Comparison of ENCODE assay signal across 1 cellular context in the genomic region with DNA sequence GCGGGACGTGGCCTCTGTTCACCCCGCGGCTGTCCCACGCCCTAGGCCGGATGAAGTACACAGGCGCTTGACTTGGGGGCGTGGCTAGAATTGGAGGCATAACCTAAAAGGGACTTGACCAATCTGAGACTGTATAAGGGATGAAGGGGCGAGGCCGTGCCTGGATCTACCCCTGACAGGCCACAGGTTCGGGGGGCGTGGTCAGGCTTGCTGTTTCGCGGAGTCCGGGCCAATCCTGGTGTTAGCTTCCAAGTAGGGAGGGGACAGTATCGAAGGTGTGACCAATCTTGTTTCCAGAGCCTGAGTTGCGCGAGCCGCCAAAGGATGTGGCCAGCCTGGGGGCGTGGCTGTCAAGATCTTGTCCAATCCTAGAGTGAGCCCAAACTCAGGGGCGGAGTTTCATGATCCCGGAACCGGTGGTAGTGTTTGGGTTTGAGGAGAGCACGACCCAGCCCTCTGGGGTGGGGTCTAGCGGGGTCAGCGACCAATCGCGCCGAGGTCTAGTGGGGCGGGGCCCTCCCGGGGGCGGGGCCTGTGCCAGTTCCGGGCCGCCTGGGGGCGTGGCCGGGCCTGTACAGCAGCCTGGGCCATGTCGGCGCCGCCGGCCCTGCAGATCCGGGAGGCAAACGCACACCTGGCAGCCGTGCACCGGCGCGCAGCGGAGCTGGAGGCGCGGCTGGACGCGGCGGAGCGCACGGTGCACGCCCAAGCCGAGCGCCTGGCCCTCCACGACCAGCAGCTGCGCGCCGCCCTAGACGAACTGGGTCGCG.
TF ChIP-seq lines count a peak whose summit lies in the region.

A gene with protein sequence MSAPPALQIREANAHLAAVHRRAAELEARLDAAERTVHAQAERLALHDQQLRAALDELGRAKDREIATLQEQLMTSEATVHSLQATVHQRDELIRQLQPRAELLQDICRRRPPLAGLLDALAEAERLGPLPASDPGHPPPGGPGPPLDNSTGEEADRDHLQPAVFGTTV (plus strand): TSS at position 571 of the 770 bp plus-strand sequence. CDS start 19 bp downstream, at position 590.

TF ChIP-seq in H1, 55 proteins besides CTCF, POLR2A, EP300 and RAD21:
- no peak for TF ChIP-seq NANOG (IDR thresholded peaks at IDR 0.05; ENCODE audit: insufficient read depth, low read depth, low read length, poor library complexity, severe bottlenecking)
- TF ChIP-seq BACH1 (IDR thresholded peaks at IDR 0.05; ENCODE audit: low read length) = no peak
- TF ChIP-seq EGR1 (IDR thresholded peaks at IDR 0.05; ENCODE audit: borderline replicate concordance, low read depth, low read length) = no peak
- TF ChIP-seq RXRA (IDR thresholded peaks at IDR 0.05; ENCODE audit: insufficient read depth, low read depth, low read length) = no peak
- TF ChIP-seq EZH2 (IDR thresholded peaks at IDR 0.05; ENCODE audit: low read depth, low read length, severe bottlenecking) = no peak
- TF ChIP-seq SP2 (IDR thresholded peaks at IDR 0.05; ENCODE audit: low read length) = peak; percentile 7; the same call in 1 of the 2 replicates
- no peak for TF ChIP-seq CBX5 (IDR thresholded peaks at IDR 0.05; ENCODE audit: low read depth, low read length)
- TF ChIP-seq ZNF274 (IDR thresholded peaks at IDR 0.05; ENCODE audit: borderline replicate concordance, extremely low read depth, low read length) = no peak
- no peak for TF ChIP-seq SIRT6 (IDR thresholded peaks at IDR 0.05; ENCODE audit: low read length)
- peak; percentile 67; the same call in 1 of the 2 replicates for TF ChIP-seq SP1 (IDR thresholded peaks at IDR 0.05; ENCODE audit: low read depth, low read length)
- TF ChIP-seq SRF (IDR thresholded peaks at IDR 0.05; ENCODE audit: low read depth, low read length) = no peak
- TF ChIP-seq TAF7 (optimal IDR thresholded peaks at IDR 0.05; ENCODE audit: borderline replicate concordance, low read depth, low read length) = peak; percentile 72
- no peak for TF ChIP-seq JUN (IDR thresholded peaks at IDR 0.05; ENCODE audit: low read depth, low read length)
- no peak for TF ChIP-seq CHD1 (IDR thresholded peaks at IDR 0.05; ENCODE audit: low read depth, low read length)
- no peak for TF ChIP-seq CTBP2 (IDR thresholded peaks at IDR 0.05; ENCODE audit: borderline replicate concordance, insufficient read depth, insufficient read length, low read length)
- TF ChIP-seq YY1 (IDR thresholded peaks at IDR 0.05; ENCODE audit: low read depth, low read length) = no peak
- no peak for TF ChIP-seq CEBPB (IDR thresholded peaks at IDR 0.05; ENCODE audit: low read depth, low read length)
- TF ChIP-seq CREB1 (IDR thresholded peaks at IDR 0.05) = no peak
- no peak for TF ChIP-seq CBX8 (IDR thresholded peaks at IDR 0.05; ENCODE audit: borderline replicate concordance, low read depth, low read length)
- TF ChIP-seq TEAD4 (IDR thresholded peaks at IDR 0.05; ENCODE audit: low read depth, low read length) = no peak
- TF ChIP-seq, protein P1, sequence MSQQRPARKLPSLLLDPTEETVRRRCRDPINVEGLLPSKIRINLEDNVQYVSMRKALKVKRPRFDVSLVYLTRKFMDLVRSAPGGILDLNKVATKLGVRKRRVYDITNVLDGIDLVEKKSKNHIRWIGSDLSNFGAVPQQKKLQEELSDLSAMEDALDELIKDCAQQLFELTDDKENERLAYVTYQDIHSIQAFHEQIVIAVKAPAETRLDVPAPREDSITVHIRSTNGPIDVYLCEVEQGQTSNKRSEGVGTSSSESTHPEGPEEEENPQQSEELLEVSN (IDR thresholded peaks at IDR 0.05) = 0 out of 2 replicates have a peak, but pooled peaks have one; percentile 9
- TF ChIP-seq SP4 (IDR thresholded peaks at IDR 0.05; ENCODE audit: low read length) = no peak
- TF ChIP-seq SIX5 (IDR thresholded peaks at IDR 0.05; ENCODE audit: low read depth, low read length) = no peak
- TF ChIP-seq HDAC6 (IDR thresholded peaks at IDR 0.05; ENCODE audit: low read depth, low read length) = no peak
- TF ChIP-seq MAFK (IDR thresholded peaks at IDR 0.05; ENCODE audit: low read depth, low read length) = no peak
- TF ChIP-seq HDAC2 (IDR thresholded peaks at IDR 0.05; ENCODE audit: borderline replicate concordance in 1 of 2, low read depth in 2 of 2, low read length in 2 of 2) = no peak
- TF ChIP-seq, protein P2, sequence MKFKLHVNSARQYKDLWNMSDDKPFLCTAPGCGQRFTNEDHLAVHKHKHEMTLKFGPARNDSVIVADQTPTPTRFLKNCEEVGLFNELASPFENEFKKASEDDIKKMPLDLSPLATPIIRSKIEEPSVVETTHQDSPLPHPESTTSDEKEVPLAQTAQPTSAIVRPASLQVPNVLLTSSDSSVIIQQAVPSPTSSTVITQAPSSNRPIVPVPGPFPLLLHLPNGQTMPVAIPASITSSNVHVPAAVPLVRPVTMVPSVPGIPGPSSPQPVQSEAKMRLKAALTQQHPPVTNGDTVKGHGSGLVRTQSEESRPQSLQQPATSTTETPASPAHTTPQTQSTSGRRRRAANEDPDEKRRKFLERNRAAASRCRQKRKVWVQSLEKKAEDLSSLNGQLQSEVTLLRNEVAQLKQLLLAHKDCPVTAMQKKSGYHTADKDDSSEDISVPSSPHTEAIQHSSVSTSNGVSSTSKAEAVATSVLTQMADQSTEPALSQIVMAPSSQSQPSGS (IDR thresholded peaks at IDR 0.05; ENCODE audit: low read length) = no peak
- peak; percentile 17 to 51; a peak in 1 of 4 replicates for TF ChIP-seq SIN3A (conservative IDR thresholded peaks at IDR 0.05 in 1 of 2, IDR thresholded peaks at IDR 0.05 in 1 of 2; ENCODE audit: low read depth in 1 of 2, low read length in 2 of 2)
- no peak for TF ChIP-seq BRCA1 (IDR thresholded peaks at IDR 0.05; ENCODE audit: low read depth, low read length)
- TF ChIP-seq PHF8 (conservative IDR thresholded peaks at IDR 0.05; ENCODE audit: low read depth, low read length) = 0 out of 2 replicates have a peak, but pooled peaks have one; percentile 28
- TF ChIP-seq BCL11A (IDR thresholded peaks at IDR 0.05; ENCODE audit: low read depth in 2 of 2, low read length in 2 of 2) = no peak
- peak; percentile 44 for TF ChIP-seq NRF1 (IDR thresholded peaks at IDR 0.05; ENCODE audit: low read depth, low read length)
- TF ChIP-seq KDM4A (IDR thresholded peaks at IDR 0.05; ENCODE audit: low read depth, low read length, severe bottlenecking) = peak; percentile 43
- TF ChIP-seq SAP30 (IDR thresholded peaks at IDR 0.05; ENCODE audit: insufficient read depth, insufficient replicate concordance, low read length) = no peak
- TF ChIP-seq, protein P3, sequence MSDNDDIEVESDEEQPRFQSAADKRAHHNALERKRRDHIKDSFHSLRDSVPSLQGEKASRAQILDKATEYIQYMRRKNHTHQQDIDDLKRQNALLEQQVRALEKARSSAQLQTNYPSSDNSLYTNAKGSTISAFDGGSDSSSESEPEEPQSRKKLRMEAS (IDR thresholded peaks at IDR 0.05) = peak; percentile 9; the same call in 1 of the 2 replicates
- TF ChIP-seq, protein P4, sequence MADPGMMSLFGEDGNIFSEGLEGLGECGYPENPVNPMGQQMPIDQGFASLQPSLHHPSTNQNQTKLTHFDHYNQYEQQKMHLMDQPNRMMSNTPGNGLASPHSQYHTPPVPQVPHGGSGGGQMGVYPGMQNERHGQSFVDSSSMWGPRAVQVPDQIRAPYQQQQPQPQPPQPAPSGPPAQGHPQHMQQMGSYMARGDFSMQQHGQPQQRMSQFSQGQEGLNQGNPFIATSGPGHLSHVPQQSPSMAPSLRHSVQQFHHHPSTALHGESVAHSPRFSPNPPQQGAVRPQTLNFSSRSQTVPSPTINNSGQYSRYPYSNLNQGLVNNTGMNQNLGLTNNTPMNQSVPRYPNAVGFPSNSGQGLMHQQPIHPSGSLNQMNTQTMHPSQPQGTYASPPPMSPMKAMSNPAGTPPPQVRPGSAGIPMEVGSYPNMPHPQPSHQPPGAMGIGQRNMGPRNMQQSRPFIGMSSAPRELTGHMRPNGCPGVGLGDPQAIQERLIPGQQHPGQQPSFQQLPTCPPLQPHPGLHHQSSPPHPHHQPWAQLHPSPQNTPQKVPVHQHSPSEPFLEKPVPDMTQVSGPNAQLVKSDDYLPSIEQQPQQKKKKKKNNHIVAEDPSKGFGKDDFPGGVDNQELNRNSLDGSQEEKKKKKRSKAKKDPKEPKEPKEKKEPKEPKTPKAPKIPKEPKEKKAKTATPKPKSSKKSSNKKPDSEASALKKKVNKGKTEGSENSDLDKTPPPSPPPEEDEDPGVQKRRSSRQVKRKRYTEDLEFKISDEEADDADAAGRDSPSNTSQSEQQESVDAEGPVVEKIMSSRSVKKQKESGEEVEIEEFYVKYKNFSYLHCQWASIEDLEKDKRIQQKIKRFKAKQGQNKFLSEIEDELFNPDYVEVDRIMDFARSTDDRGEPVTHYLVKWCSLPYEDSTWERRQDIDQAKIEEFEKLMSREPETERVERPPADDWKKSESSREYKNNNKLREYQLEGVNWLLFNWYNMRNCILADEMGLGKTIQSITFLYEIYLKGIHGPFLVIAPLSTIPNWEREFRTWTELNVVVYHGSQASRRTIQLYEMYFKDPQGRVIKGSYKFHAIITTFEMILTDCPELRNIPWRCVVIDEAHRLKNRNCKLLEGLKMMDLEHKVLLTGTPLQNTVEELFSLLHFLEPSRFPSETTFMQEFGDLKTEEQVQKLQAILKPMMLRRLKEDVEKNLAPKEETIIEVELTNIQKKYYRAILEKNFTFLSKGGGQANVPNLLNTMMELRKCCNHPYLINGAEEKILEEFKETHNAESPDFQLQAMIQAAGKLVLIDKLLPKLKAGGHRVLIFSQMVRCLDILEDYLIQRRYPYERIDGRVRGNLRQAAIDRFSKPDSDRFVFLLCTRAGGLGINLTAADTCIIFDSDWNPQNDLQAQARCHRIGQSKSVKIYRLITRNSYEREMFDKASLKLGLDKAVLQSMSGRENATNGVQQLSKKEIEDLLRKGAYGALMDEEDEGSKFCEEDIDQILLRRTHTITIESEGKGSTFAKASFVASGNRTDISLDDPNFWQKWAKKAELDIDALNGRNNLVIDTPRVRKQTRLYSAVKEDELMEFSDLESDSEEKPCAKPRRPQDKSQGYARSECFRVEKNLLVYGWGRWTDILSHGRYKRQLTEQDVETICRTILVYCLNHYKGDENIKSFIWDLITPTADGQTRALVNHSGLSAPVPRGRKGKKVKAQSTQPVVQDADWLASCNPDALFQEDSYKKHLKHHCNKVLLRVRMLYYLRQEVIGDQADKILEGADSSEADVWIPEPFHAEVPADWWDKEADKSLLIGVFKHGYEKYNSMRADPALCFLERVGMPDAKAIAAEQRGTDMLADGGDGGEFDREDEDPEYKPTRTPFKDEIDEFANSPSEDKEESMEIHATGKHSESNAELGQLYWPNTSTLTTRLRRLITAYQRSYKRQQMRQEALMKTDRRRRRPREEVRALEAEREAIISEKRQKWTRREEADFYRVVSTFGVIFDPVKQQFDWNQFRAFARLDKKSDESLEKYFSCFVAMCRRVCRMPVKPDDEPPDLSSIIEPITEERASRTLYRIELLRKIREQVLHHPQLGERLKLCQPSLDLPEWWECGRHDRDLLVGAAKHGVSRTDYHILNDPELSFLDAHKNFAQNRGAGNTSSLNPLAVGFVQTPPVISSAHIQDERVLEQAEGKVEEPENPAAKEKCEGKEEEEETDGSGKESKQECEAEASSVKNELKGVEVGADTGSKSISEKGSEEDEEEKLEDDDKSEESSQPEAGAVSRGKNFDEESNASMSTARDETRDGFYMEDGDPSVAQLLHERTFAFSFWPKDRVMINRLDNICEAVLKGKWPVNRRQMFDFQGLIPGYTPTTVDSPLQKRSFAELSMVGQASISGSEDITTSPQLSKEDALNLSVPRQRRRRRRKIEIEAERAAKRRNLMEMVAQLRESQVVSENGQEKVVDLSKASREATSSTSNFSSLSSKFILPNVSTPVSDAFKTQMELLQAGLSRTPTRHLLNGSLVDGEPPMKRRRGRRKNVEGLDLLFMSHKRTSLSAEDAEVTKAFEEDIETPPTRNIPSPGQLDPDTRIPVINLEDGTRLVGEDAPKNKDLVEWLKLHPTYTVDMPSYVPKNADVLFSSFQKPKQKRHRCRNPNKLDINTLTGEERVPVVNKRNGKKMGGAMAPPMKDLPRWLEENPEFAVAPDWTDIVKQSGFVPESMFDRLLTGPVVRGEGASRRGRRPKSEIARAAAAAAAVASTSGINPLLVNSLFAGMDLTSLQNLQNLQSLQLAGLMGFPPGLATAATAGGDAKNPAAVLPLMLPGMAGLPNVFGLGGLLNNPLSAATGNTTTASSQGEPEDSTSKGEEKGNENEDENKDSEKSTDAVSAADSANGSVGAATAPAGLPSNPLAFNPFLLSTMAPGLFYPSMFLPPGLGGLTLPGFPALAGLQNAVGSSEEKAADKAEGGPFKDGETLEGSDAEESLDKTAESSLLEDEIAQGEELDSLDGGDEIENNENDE (IDR thresholded peaks at IDR 0.05; ENCODE audit: insufficient replicate concordance, low read length) = no peak
- peak; percentile 55; the same call in 1 of the 2 replicates for TF ChIP-seq TBP (IDR thresholded peaks at IDR 0.05; ENCODE audit: low read depth, low read length)
- TF ChIP-seq, protein P5, sequence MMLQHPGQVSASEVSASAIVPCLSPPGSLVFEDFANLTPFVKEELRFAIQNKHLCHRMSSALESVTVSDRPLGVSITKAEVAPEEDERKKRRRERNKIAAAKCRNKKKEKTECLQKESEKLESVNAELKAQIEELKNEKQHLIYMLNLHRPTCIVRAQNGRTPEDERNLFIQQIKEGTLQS (IDR thresholded peaks at IDR 0.05; ENCODE audit: insufficient read depth, low read depth, low read length) = no peak
- TF ChIP-seq TAF1 (IDR thresholded peaks at IDR 0.05; ENCODE audit: low read depth, low read length) = peak; percentile 82
- TF ChIP-seq CHD2 (IDR thresholded peaks at IDR 0.05; ENCODE audit: low read length) = no peak
- TF ChIP-seq KDM5A (IDR thresholded peaks at IDR 0.05; ENCODE audit: low read length) = no peak
- no peak for TF ChIP-seq GABPA (IDR thresholded peaks at IDR 0.05; ENCODE audit: borderline replicate concordance, insufficient read depth, low read length)
- TF ChIP-seq, protein P6, sequence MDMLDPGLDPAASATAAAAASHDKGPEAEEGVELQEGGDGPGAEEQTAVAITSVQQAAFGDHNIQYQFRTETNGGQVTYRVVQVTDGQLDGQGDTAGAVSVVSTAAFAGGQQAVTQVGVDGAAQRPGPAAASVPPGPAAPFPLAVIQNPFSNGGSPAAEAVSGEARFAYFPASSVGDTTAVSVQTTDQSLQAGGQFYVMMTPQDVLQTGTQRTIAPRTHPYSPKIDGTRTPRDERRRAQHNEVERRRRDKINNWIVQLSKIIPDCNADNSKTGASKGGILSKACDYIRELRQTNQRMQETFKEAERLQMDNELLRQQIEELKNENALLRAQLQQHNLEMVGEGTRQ (IDR thresholded peaks at IDR 0.05; ENCODE audit: low read length) = no peak
- no peak for TF ChIP-seq GTF2F1 (IDR thresholded peaks at IDR 0.05; ENCODE audit: borderline replicate concordance, low read depth, low read length)
- no peak for TF ChIP-seq POLR2AphosphoS5 (IDR thresholded peaks at IDR 0.05; ENCODE audit: low read depth, low read length)
